Comparison of ENCODE assay signal across 10 cellular contexts in the genomic region with DNA sequence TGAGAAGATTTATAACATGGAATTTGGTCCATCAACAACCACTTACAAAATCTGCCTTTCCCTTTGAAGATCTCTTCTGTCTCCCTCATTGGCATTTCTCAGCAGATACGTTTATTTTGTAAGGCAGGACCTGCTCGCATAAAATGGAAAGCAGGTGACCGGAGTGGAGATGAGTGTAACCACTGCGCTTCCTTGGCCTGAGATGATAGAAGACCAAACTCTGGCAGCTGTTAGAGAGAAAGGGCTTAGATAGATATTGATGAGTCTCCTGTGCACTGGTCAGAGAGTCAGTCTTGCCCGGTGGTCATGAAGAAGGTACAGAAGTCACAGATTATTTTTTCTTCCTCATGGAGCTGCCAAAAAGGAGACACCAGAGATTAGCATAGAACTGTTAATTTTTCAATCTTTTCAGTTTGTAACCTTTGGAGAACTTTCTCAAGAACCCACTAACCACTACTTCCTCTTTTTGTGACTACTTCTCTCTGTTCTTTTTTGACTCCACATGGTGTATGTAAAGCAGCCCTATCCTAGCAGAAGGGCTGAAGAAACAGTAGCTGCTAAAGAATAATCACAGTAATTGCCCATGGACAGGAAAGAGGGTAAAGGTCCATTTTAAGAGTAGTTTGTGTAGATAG. TPM values are rescaled to one million over a fixed set of nuclear protein-coding genes. Genes with fewer than 3 reads are reported as not detected.
DNase-seq lines count a peak whose midpoint lies in the region; ATAC-seq and TF ChIP-seq lines count a peak whose summit lies in the region.
"Had no signal": no experiment of that assay in that cellular context is flagged by ENCODE, and none has a peak within 500 bp of the region (broad histone marks: within the 10 kb centered on the region; RNA-seq: fewer than 3 reads in every experiment).

No MANE protein-coding gene starts in this region.

- H3K36me3 ChIP-seq in GM06990 (ENCODE audit: control insufficient read depth, insufficient read depth, low read length): no peaks in the 10 kb centered on the region

- H3K27me3 Mint-ChIP-seq in activated T-helper 1 cell treated with anti-CD3 and anti-CD28 coated beads, Interleukin-12 subunit alpha, Interleukin-12 subunit beta, Interleukin-2, Interleukin-4 antibody, amounts not matched to agents 30 ng/mL and 10 ng/mL and 1 ng/mL, durations not matched to agents 14 hours and 24 hours and 36 hours (ENCODE audit: insufficient read depth): peaks cover 6% of the 10 kb centered on the region
- H3K27me3 Mint-ChIP-seq in MCF 10A (ENCODE audit: insufficient read depth, unreplicated experiment): peaks cover 88% of the 10 kb centered on the region

- CTCF ChIA-PET in MCF 10A (lab: Yijun Ruan, JAX): interaction anchor here (1.1 kb wide), 1 partner anchor 73 kb away, joined by 4 read pairs; no protein-coding TSS in a partner anchor

- ATAC-seq in GM19468 (IDR thresholded peaks at IDR 0.05; ENCODE audit: extremely low read depth, unreplicated experiment) (peak; percentile 84), HG03135 (IDR thresholded peaks at IDR 0.05; ENCODE audit: unreplicated experiment) (peak; percentile 92)

- POLR2A ChIA-PET in MCF 10A (lab: Yijun Ruan, JAX): interaction anchor here (0.6 kb wide), 1 partner anchor 32 kb away, joined by 3 read pairs; no protein-coding TSS in a partner anchor

- no peaks in the 10 kb centered on the region for H3K9me3 Mint-ChIP-seq in activated T-helper 1 cell treated with anti-CD3 and anti-CD28 coated beads, Interleukin-12 subunit alpha, Interleukin-12 subunit beta, Interleukin-2, Interleukin-4 antibody, amounts not matched to agents 30 ng/mL and 10 ng/mL and 1 ng/mL, durations not matched to agents 14 hours and 24 hours and 36 hours
- H3K9me3 Mint-ChIP-seq in MCF 10A (ENCODE audit: unreplicated experiment): no peaks in the 10 kb centered on the region
- H3K9me3 Mint-ChIP-seq: CD4-positive, alpha-beta T cell had no signal

- H3K27ac Mint-ChIP-seq in activated T-helper 1 cell treated with anti-CD3 and anti-CD28 coated beads, Interleukin-12 subunit alpha, Interleukin-12 subunit beta, Interleukin-2, Interleukin-4 antibody, amounts not matched to agents 30 ng/mL and 10 ng/mL and 1 ng/mL, durations not matched to agents 14 hours and 24 hours and 36 hours: no peak overlapping the region
- H3K27ac Mint-ChIP-seq in MCF 10A (ENCODE audit: low read depth, unreplicated experiment): no peak overlapping the region
- H3K27ac Mint-ChIP-seq: CD4-positive, alpha-beta T cell had no signal

- intact Hi-C loops in activated T-helper 1 cell treated with anti-CD3 and anti-CD28 coated beads, Interleukin-12 subunit alpha, Interleukin-12 subunit beta, Interleukin-2, Interleukin-4 antibody, amounts not matched to agents 30 ng/mL and 10 ng/mL and 1 ng/mL, durations not matched to agents 14 hours and 24 hours and 36 hours (cut with micrococcal nuclease): no loop called here
- intact Hi-C loops in MCF 10A (cut with micrococcal nuclease): no loop called here

- H3K27me3 ChIP-seq in GM06990 (replicated peaks; ENCODE audit: control insufficient read depth, insufficient read depth, low read length): peaks cover 1% of the 10 kb centered on the region; the same call in 1 of the 2 replicates

- H3K4me1 Mint-ChIP-seq in activated T-helper 1 cell treated with anti-CD3 and anti-CD28 coated beads, Interleukin-12 subunit alpha, Interleukin-12 subunit beta, Interleukin-2, Interleukin-4 antibody, amounts not matched to agents 30 ng/mL and 10 ng/mL and 1 ng/mL, durations not matched to agents 14 hours and 24 hours and 36 hours (ENCODE audit: low read depth): no peaks in the 10 kb centered on the region
- no peaks in the 10 kb centered on the region for H3K4me1 Mint-ChIP-seq in MCF 10A (ENCODE audit: insufficient read depth, unreplicated experiment)

- DNase-seq in GM06990 (ENCODE audit: extremely low read depth, insufficient read length): peak; percentile 45
- DNase-seq in RPMI8226: peak; percentile 76
- DNase-seq in activated T-helper 1 cell treated with anti-CD3 and anti-CD28 coated beads, Interleukin-12 subunit alpha, Interleukin-12 subunit beta, Interleukin-2, Interleukin-4 antibody, amounts not matched to agents 30 ng/mL and 10 ng/mL and 1 ng/mL, durations not matched to agents 14 hours and 24 hours and 36 hours (ENCODE audit: low spot score): no peak
- no peak for DNase-seq in HUDEP-2 (lab: John Stamatoyannopoulos, UW; ENCODE audit: unreplicated experiment in 76 of 76)
- DNase-seq in nucleus accumbens (lab: John Stamatoyannopoulos, UW): no peak
- DNase-seq in MCF 10A (ENCODE audit: unreplicated experiment): no peak
- DNase-seq: CD4-positive, alpha-beta T cell had no signal

- BruUV-seq in MCF 10A (replicated peaks; lab: Mats Ljungman, UMichigan): no TSS peak

- H3K4me3 Mint-ChIP-seq in activated T-helper 1 cell treated with anti-CD3 and anti-CD28 coated beads, Interleukin-12 subunit alpha, Interleukin-12 subunit beta, Interleukin-2, Interleukin-4 antibody, amounts not matched to agents 30 ng/mL and 10 ng/mL and 1 ng/mL, durations not matched to agents 14 hours and 24 hours and 36 hours: no peak overlapping the region
- no peak overlapping the region for H3K4me3 Mint-ChIP-seq in MCF 10A (ENCODE audit: unreplicated experiment)
- H3K4me3 Mint-ChIP-seq: CD4-positive, alpha-beta T cell had no signal

- no peak overlapping the region for H3K4me3 ChIP-seq in GM06990 (replicated peaks; ENCODE audit: low read depth, low read length)

- TF ChIP-seq CTCF in GM06990 (IDR thresholded peaks at IDR 0.05; ENCODE audit: insufficient read depth, low read length, poor library complexity, severe bottlenecking): no peak
- TF ChIP-seq CTCF in MCF 10A (IDR thresholded peaks at IDR 0.05; ENCODE audit: unreplicated experiment): no peak

- no peaks in the 10 kb centered on the region for H3K36me3 Mint-ChIP-seq in activated T-helper 1 cell treated with anti-CD3 and anti-CD28 coated beads, Interleukin-12 subunit alpha, Interleukin-12 subunit beta, Interleukin-2, Interleukin-4 antibody, amounts not matched to agents 30 ng/mL and 10 ng/mL and 1 ng/mL, durations not matched to agents 14 hours and 24 hours and 36 hours (ENCODE audit: low read depth)
- no peaks in the 10 kb centered on the region for H3K36me3 Mint-ChIP-seq in MCF 10A (ENCODE audit: insufficient read depth, unreplicated experiment)

RNA-seq across cellular contexts. Expression of gene FCRL3, which starts 47.6 kb away (rescaled TPM):
- 0.05 and 0.32 TPM in 2 replicates for total RNA-seq in activated T-helper 1 cell treated with anti-CD3 and anti-CD28 coated beads, Interleukin-12 subunit alpha, Interleukin-12 subunit beta, Interleukin-2, Interleukin-4 antibody, amounts not matched to agents 30 ng/mL and 10 ng/mL and 1 ng/mL, durations not matched to agents 14 hours and 24 hours and 36 hours
- not detected in 2 replicates for total RNA-seq in MCF 10A (2022)

RNA-seq across cellular contexts. Expression of gene FCRL4, which starts 55.1 kb away (rescaled TPM):
- total RNA-seq in activated T-helper 1 cell treated with anti-CD3 and anti-CD28 coated beads, Interleukin-12 subunit alpha, Interleukin-12 subunit beta, Interleukin-2, Interleukin-4 antibody, amounts not matched to agents 30 ng/mL and 10 ng/mL and 1 ng/mL, durations not matched to agents 14 hours and 24 hours and 36 hours: not detected in 2 replicates
- total RNA-seq in MCF 10A (2022): not detected in 2 replicates
- total RNA-seq: CD4-positive, alpha-beta T cell; T-helper 1 cell treated with Interleukin-12 subunit alpha and Interleukin-12 subunit beta and Interleukin-4 antibody, amounts not matched to agents 30 ng/mL and 1 ng/mL, for 36 hours had no signal

Comparison
In these comparisons a context has a peak if more than half of its experiments do, and no peak if none do; other contexts are left out.
1. DNase-seq: peak in GM06990 (single experiment) and RPMI8226 (single experiment); none in activated T-helper 1 cell treated with anti-CD3 and anti-CD28 coated beads, Interleukin-12 subunit alpha, Interleukin-12 subunit beta, Interleukin-2, Interleukin-4 antibody, amounts not matched to agents 30 ng/mL and 10 ng/mL and 1 ng/mL, durations not matched to agents 14 hours and 24 hours and 36 hours (single experiment), HUDEP-2 (0 of 76), nucleus accumbens (0 of 56) and MCF 10A (single experiment).